In genomic region chr4:86593726-86594558, GRCh38 we compare ENCODE assay signal across 8 cellular contexts. TPM values are rescaled to one million over a fixed set of nuclear protein-coding genes. Genes with fewer than 3 reads are reported as not detected.
DNase-seq lines count a peak whose midpoint lies in the region; ATAC-seq lines count a peak whose summit lies in the region.

A gene with protein sequence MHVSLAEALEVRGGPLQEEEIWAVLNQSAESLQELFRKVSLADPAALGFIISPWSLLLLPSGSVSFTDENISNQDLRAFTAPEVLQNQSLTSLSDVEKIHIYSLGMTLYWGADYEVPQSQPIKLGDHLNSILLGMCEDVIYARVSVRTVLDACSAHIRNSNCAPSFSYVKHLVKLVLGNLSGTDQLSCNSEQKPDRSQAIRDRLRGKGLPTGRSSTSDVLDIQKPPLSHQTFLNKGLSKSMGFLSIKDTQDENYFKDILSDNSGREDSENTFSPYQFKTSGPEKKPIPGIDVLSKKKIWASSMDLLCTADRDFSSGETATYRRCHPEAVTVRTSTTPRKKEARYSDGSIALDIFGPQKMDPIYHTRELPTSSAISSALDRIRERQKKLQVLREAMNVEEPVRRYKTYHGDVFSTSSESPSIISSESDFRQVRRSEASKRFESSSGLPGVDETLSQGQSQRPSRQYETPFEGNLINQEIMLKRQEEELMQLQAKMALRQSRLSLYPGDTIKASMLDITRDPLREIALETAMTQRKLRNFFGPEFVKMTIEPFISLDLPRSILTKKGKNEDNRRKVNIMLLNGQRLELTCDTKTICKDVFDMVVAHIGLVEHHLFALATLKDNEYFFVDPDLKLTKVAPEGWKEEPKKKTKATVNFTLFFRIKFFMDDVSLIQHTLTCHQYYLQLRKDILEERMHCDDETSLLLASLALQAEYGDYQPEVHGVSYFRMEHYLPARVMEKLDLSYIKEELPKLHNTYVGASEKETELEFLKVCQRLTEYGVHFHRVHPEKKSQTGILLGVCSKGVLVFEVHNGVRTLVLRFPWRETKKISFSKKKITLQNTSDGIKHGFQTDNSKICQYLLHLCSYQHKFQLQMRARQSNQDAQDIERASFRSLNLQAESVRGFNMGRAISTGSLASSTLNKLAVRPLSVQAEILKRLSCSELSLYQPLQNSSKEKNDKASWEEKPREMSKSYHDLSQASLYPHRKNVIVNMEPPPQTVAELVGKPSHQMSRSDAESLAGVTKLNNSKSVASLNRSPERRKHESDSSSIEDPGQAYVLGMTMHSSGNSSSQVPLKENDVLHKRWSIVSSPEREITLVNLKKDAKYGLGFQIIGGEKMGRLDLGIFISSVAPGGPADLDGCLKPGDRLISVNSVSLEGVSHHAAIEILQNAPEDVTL (N-terminal part only) (plus strand): TSS chr4:86594315. CDS start chr4:86635257, 40,942 bp downstream.

- ATAC-seq in GM21360 (IDR thresholded peaks at IDR 0.05; ENCODE audit: unreplicated experiment): peak; percentile 99
- ATAC-seq in activated T-cell treated with anti-CD3 and anti-CD28 coated beads, Interleukin-2, amount 50 U/mL, for 72 hours (replicated peaks in 1 of 2): peak; percentile 92 to 94
- peak; percentile 97 for ATAC-seq in stimulated activated effector memory CD8-positive, alpha-beta T cell treated with anti-CD3 and anti-CD28 coated beads, Interleukin-12 subunit alpha, Interleukin-12 subunit beta, amount 100 ng/mL, for 72 hours

- DNase-seq in COLO668 (lab: John Stamatoyannopoulos, UW; ENCODE audit: unreplicated experiment) (peak; percentile 87), HS-5 (ENCODE audit: low read depth) (peak; percentile 84), OCI-M2 (lab: John Stamatoyannopoulos, UW; ENCODE audit: unreplicated experiment) (peak; percentile 59), fibroblast of gingiva (ENCODE audit: low read depth) (peak; percentile 99)
- DNase-seq in activated T-cell treated with anti-CD3 and anti-CD28 coated beads, Interleukin-2, amount 50 U/mL, for 72 hours: peak; percentile 71 to 78
- peak; percentile 55 to 58 for DNase-seq in stimulated activated effector memory CD8-positive, alpha-beta T cell treated with anti-CD3 and anti-CD28 coated beads, Interleukin-12 subunit alpha, Interleukin-12 subunit beta, amount 100 ng/mL, for 72 hours (ENCODE audit: low spot score in 2 of 2)

- H3K4me1 Mint-ChIP-seq in activated T-cell treated with anti-CD3 and anti-CD28 coated beads, Interleukin-2, amount 50 U/mL, for 72 hours (ENCODE audit: low read depth): peaks cover 10% of the 10 kb centered on the region
- peaks cover 6% of the 10 kb centered on the region for H3K4me1 Mint-ChIP-seq in stimulated activated effector memory CD8-positive, alpha-beta T cell treated with anti-CD3 and anti-CD28 coated beads, Interleukin-12 subunit alpha, Interleukin-12 subunit beta, amount 100 ng/mL, for 72 hours

- peaks cover 0 to 1% of the 10 kb centered on the region in 2 donors for H3K36me3 Mint-ChIP-seq in activated T-cell treated with anti-CD3 and anti-CD28 coated beads, Interleukin-2, amount 50 U/mL, for 72 hours (ENCODE audit: insufficient read depth in 2 of 2)
- H3K36me3 Mint-ChIP-seq in stimulated activated effector memory CD8-positive, alpha-beta T cell treated with anti-CD3 and anti-CD28 coated beads, Interleukin-12 subunit alpha, Interleukin-12 subunit beta, amount 100 ng/mL, for 72 hours: peaks cover 8% of the 10 kb centered on the region

- H3K36me3 ChIP-seq in muscle layer of duodenum (ENCODE audit: control insufficient read depth in 1 of 2, insufficient read depth in 2 of 2, low read length in 2 of 2): no peaks in the 10 kb centered on the region

- H3K9me3 ChIP-seq in muscle layer of duodenum (ENCODE audit: control insufficient read depth in 1 of 2, low read length in 2 of 2): no peaks in the 10 kb centered on the region

- H3K27me3 Mint-ChIP-seq in activated T-cell treated with anti-CD3 and anti-CD28 coated beads, Interleukin-2, amount 50 U/mL, for 72 hours (ENCODE audit: low read depth): peaks cover 52% of the 10 kb centered on the region

- peak within 1 kb of the TSS; percentile 38 for H3K27ac Mint-ChIP-seq in activated T-cell treated with anti-CD3 and anti-CD28 coated beads, Interleukin-2, amount 50 U/mL, for 72 hours
- peak within 1 kb of the TSS; percentile 78 for H3K27ac Mint-ChIP-seq in stimulated activated effector memory CD8-positive, alpha-beta T cell treated with anti-CD3 and anti-CD28 coated beads, Interleukin-12 subunit alpha, Interleukin-12 subunit beta, amount 100 ng/mL, for 72 hours

- peak within 1 kb of the TSS; percentile 84 to 96 for H3K4me3 ChIP-seq in muscle layer of duodenum (ENCODE audit: low read depth in 1 of 2, low read length in 2 of 2)

- H3K27me3 ChIP-seq in muscle layer of duodenum (ENCODE audit: low read depth, low read length): no peaks in the 10 kb centered on the region

- H3K27ac ChIP-seq in muscle layer of duodenum (ENCODE audit: low read length): peak within 1 kb of the TSS; percentile 75

- H3K4me1 ChIP-seq in muscle layer of duodenum (ENCODE audit: control insufficient read depth in 1 of 2, insufficient read depth in 2 of 2, low read length in 2 of 2): no peaks in the 10 kb centered on the region

- no peaks in the 10 kb centered on the region for H3K9me3 Mint-ChIP-seq in activated T-cell treated with anti-CD3 and anti-CD28 coated beads, Interleukin-2, amount 50 U/mL, for 72 hours
- H3K9me3 Mint-ChIP-seq in stimulated activated effector memory CD8-positive, alpha-beta T cell treated with anti-CD3 and anti-CD28 coated beads, Interleukin-12 subunit alpha, Interleukin-12 subunit beta, amount 100 ng/mL, for 72 hours: no peaks in the 10 kb centered on the region

- peak within 1 kb of the TSS; percentile 78 to 88 for H3K4me3 Mint-ChIP-seq in activated T-cell treated with anti-CD3 and anti-CD28 coated beads, Interleukin-2, amount 50 U/mL, for 72 hours
- peak within 1 kb of the TSS; percentile 82 for H3K4me3 Mint-ChIP-seq in stimulated activated effector memory CD8-positive, alpha-beta T cell treated with anti-CD3 and anti-CD28 coated beads, Interleukin-12 subunit alpha, Interleukin-12 subunit beta, amount 100 ng/mL, for 72 hours

RNA-seq across cellular contexts. Expression of the gene that starts here (rescaled TPM):
- 1 to 10 TPM; 2.4 to 7.8 TPM for total RNA-seq in activated T-cell treated with anti-CD3 and anti-CD28 coated beads, Interleukin-2, amount 50 U/mL, for 72 hours

Comparison
In these comparisons a context has a peak if more than half of its experiments do, and no peak if none do; other contexts are left out.
1. Peak in every context shown above with its lines: DNase-seq, ATAC-seq, H3K4me3 ChIP-seq and H3K27ac ChIP-seq.